Comparison of ENCODE assay signal across 10 cellular contexts in genomic region chr2:205696541-205697441, GRCh38. TPM values are rescaled to one million over a fixed set of nuclear protein-coding genes. Genes with fewer than 3 reads are reported as not detected.
A peak's percentile ranks its signal among the peaks of the same experiment; 100 is the strongest.
DNase-seq lines count a peak whose midpoint lies in the region; ATAC-seq, FAIRE-seq and TF ChIP-seq lines count a peak whose summit lies in the region.
"Had no signal": no experiment of that assay in that cellular context is flagged by ENCODE, and none has a peak within 500 bp of the region (broad histone marks: within the 10 kb centered on the region; RNA-seq: fewer than 3 reads in every experiment).

No MANE protein-coding gene starts in this region.

- H3K36me3 Mint-ChIP-seq in astrocyte (ENCODE audit: low read depth, unreplicated experiment) = peaks cover 4% of the 10 kb centered on the region

- no peaks in the 10 kb centered on the region for H3K9me3 Mint-ChIP-seq in astrocyte (ENCODE audit: unreplicated experiment)

- DNase-seq in HCEC 1CT = peak; percentile 11
- peak; percentile 91 for DNase-seq in astrocyte (ENCODE audit: low read depth)
- no peak for DNase-seq in kidney
- DNase-seq in sigmoid colon = peak; percentile 82
- DNase-seq in SW480 (ENCODE audit: low spot score) = no peak
- DNase-seq in NCI-H2227 (lab: John Stamatoyannopoulos, UW; ENCODE audit: unreplicated experiment) = no peak
- no peak for DNase-seq in OCI-M2 (lab: John Stamatoyannopoulos, UW; ENCODE audit: unreplicated experiment)
- DNase-seq: NCI-H446 treated with DMSO at 0.1 percent for 48 hours had no signal

- no peaks in the 10 kb centered on the region for H4K20me1 ChIP-seq in astrocyte (ENCODE audit: insufficient read depth, low read length)

- peaks cover 59% of the 10 kb centered on the region for H3K79me2 ChIP-seq in astrocyte (ENCODE audit: insufficient read depth, low read length)

- H3K4me3 ChIP-seq in astrocyte (ENCODE audit: insufficient read depth, low read depth, low read length) (no peak overlapping the region), kidney (ENCODE audit: low read length in 2 of 2) (no peak overlapping the region), sigmoid colon (peak overlapping the region in 2 of 4 donors; percentile 8 to 12)

- H3K4me2 ChIP-seq in astrocyte (ENCODE audit: low read length) = peak overlapping the region; percentile 34

- no peak for ATAC-seq in GM19324 (IDR thresholded peaks at IDR 0.05; ENCODE audit: low FRiP score, unreplicated experiment)

- peak in 2 of 4 donors; percentile 22 to 37 for TF ChIP-seq EP300 in sigmoid colon (IDR thresholded peaks at IDR 0.05)

- H3K27ac ChIP-seq in astrocyte (ENCODE audit: low read depth, low read length) = peak overlapping the region; percentile 97
- H3K27ac ChIP-seq in kidney (ENCODE audit: low read depth in 2 of 2, low read length in 2 of 2) = no peak overlapping the region
- H3K27ac ChIP-seq in sigmoid colon = peak overlapping the region; percentile 94 to 99 (median 96)
- H3K27ac ChIP-seq: HL-60 had no signal

- H3K4me1 ChIP-seq in astrocyte (ENCODE audit: insufficient read depth, low read length) (peaks cover 79% of the 10 kb centered on the region), kidney (ENCODE audit: control insufficient read depth in 1 of 2, insufficient read depth in 1 of 2, low read depth in 1 of 2, low read length in 2 of 2) (peaks cover 13% of the 10 kb centered on the region in 2 donors), sigmoid colon (peaks cover 0 to 100% (median 99%) of the 10 kb centered on the region in 4 donors)

- TF ChIP-seq POLR2A in sigmoid colon (IDR thresholded peaks at IDR 0.05) = peak in 1 of 2 donors; percentile 2

- peak overlapping the region; percentile 84 for H3K27ac Mint-ChIP-seq in astrocyte (ENCODE audit: unreplicated experiment)

- H2AFZ ChIP-seq in astrocyte (ENCODE audit: low read depth, low read length) = no peak overlapping the region

- peak overlapping the region; percentile 55 for H3K4me3 Mint-ChIP-seq in astrocyte (ENCODE audit: unreplicated experiment)

- H3K36me3 ChIP-seq in astrocyte (ENCODE audit: insufficient read depth, low read length) = peaks cover 3% of the 10 kb centered on the region
- no peaks in the 10 kb centered on the region for H3K36me3 ChIP-seq in kidney (ENCODE audit: control insufficient read depth in 1 of 2, insufficient read depth in 2 of 2, low read length in 2 of 2)
- H3K36me3 ChIP-seq in sigmoid colon = peaks cover 0 to 26% (median 11%) of the 10 kb centered on the region in 4 donors

- H3K9me3 ChIP-seq in astrocyte (ENCODE audit: insufficient read depth, low read depth, low read length) (no peaks in the 10 kb centered on the region), kidney (ENCODE audit: control insufficient read depth in 1 of 2, low read length in 2 of 2) (no peaks in the 10 kb centered on the region), sigmoid colon (no peaks in the 10 kb centered on the region)

- 70 to 75% methylated on average over 10 of the region's 10 CpGs for WGBS in sigmoid colon, 2 donors

- peaks cover 75% of the 10 kb centered on the region for H3K4me1 Mint-ChIP-seq in astrocyte (ENCODE audit: low read depth, unreplicated experiment)

- intact Hi-C loops in kidney (cut with DNase I) (no loop called here), sigmoid colon (cut with DNase I) (loop anchor here (5.0 kb wide), 1 partner anchor 191 kb away; no protein-coding TSS in a partner anchor)

- TF ChIP-seq CTCF in astrocyte (IDR thresholded peaks at IDR 0.05; ENCODE audit: insufficient read depth, low read depth, low read length) (peak; percentile 30), kidney (IDR thresholded peaks at IDR 0.05; ENCODE audit: borderline replicate concordance, extremely low read depth, insufficient read depth) (peak; percentile 28), sigmoid colon (IDR thresholded peaks at IDR 0.05) (peak in 3 of 4 experiments; percentile 21 to 39 (median 29))

- no peaks in the 10 kb centered on the region for H3K27me3 ChIP-seq in astrocyte (ENCODE audit: insufficient read depth, low read length)
- H3K27me3 ChIP-seq in sigmoid colon = no peaks in the 10 kb centered on the region

- FAIRE-seq in astrocyte (lab: Jason Lieb, UNC) (no peak), kidney (lab: Jason Lieb, UNC) (no peak)

- no peaks in the 10 kb centered on the region for H3K27me3 Mint-ChIP-seq in astrocyte (ENCODE audit: low read depth, unreplicated experiment)

- H3K9ac ChIP-seq in astrocyte (ENCODE audit: low read length) (peak overlapping the region; percentile 43), kidney (ENCODE audit: low read length in 2 of 2) (no peak overlapping the region)

RNA-seq across cellular contexts. Expression of gene NRP2, which starts 14.5 kb away (rescaled TPM):
- 68.5 and 76.7 TPM in 2 replicates for total RNA-seq in astrocyte
- 37.7 TPM for total RNA-seq in kidney
- polyA plus RNA-seq in kidney (ENCODE audit: insufficient read depth, low read depth, low replicate concordance) = 2.3 TPM
- total RNA-seq in sigmoid colon = 100 to 1,000 TPM; 207 to 348 (median 237) TPM
- 10 to 100 TPM in 1 of 3 donors, 1 to 10 TPM in 2; 2.5 to 13.6 (median 7.8) TPM for polyA plus RNA-seq in sigmoid colon

Comparison
In these comparisons a context has a peak if more than half of its experiments do, and no peak if none do; other contexts are left out.
1. DNase-seq: peak in HCEC 1CT (single experiment), astrocyte (single experiment) and sigmoid colon (single experiment); none in kidney (single experiment), SW480 (single experiment), NCI-H2227 (single experiment) and OCI-M2 (single experiment).
2. H3K27ac ChIP-seq: peak in astrocyte (single experiment) and sigmoid colon (4 of 4); none in kidney (0 of 2).
3. Peak in every context shown above with its lines, with median percentiles within 50 percentile points of each other: CTCF ChIP-seq.